In the genomic region with DNA sequence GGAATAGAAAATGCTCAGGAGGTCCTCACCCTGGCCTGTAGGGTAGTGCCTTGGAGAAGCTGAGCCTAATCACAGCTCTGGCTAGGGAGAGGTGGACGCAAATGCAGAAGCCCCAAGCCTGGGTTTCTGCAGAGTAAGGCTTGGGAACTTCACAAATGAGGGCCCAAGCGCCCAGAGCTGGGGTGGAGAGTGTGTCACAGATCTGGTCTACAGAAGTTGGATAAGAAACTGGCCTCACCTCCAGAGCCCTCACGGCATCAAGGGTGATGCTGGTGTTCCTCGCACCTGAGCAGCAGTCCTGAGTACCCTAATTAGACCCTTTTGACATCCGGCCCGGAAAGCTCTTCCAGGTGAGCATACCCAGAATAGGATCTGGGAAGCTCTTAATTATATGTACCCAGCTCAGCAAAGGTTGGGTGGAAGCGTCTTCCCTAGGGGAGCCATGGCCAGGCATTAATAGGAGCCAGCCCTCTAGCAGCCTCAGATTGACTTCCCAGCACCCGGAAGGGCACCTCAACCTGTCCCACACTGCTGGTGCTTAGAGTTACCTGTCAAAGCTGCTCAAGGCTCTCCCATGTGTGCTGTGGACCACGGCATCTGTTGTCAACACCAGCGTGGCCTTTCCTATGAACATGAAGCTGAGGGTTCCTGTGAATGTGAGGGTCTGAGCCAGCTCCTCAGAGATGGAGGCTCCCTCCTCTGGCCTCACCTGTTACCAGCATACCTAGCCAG, we compare ENCODE assay signal across 21 cellular contexts. TPM values are rescaled to one million over a fixed set of nuclear protein-coding genes. Genes with fewer than 3 reads are reported as not detected.
A peak's percentile ranks its signal among the peaks of the same experiment; 100 is the strongest.
DNase-seq lines count a peak whose midpoint lies in the region; ATAC-seq and TF ChIP-seq lines count a peak whose summit lies in the region.
"Had no signal": no experiment of that assay in that cellular context is flagged by ENCODE, and none has a peak within 500 bp of the region (broad histone marks: within the 10 kb centered on the region; RNA-seq: fewer than 3 reads in every experiment).

No MANE protein-coding gene starts in this region.

- peaks cover 57% of the 10 kb centered on the region for H3K36me3 ChIP-seq in right atrium auricular region
- H3K36me3 ChIP-seq in RWPE2 (ENCODE audit: low read depth): peaks cover 36% of the 10 kb centered on the region

- DNase-seq in Right ventricle myocardium inferior (ENCODE audit: missing footprints): no peak
- no peak for DNase-seq in right atrium auricular region (ENCODE audit: low spot score)
- DNase-seq in RWPE2 (ENCODE audit: low spot score): no peak
- no peak for DNase-seq in left colon
- DNase-seq in stimulated activated naive B cell treated with anti-CD40 and anti-IgM and Interleukin-4, amounts not matched to agents 10 μg/mL and 1 μg/mL and 100 μg/mL, for 72 hours: no peak
- DNase-seq in cerebellar nuclear complex (lab: John Stamatoyannopoulos, UW): no peak
- DNase-seq in activated CD4-positive, alpha-beta T cell treated with anti-CD3 and anti-CD28 coated beads, Interleukin-2, amount 10 ng/mL, durations not matched to agents 24 days and 14 days: no peak
- DNase-seq: activated CD8-positive, alpha-beta memory T cell treated with anti-CD3 and anti-CD28 coated beads for 24 hours; CD4-positive, CD25-positive, alpha-beta regulatory T cell; DMS153; GF-D8; HFFc6; NCI-H1092; NCI-H2081; NCI-H510A; stimulated activated CD4-positive, alpha-beta T cell treated with anti-CD3 and anti-CD28 coated beads, Interleukin-12 subunit alpha, Interleukin-12 subunit beta, amount 100 ng/mL, for 4 hours; stimulated activated CD8-positive, alpha-beta memory T cell treated with anti-CD3 and anti-CD28 coated beads, Interleukin-4, amount 100 ng/mL, for 48 hours had no signal

- H3K4me3 Mint-ChIP-seq in stimulated activated naive B cell treated with anti-CD40 and anti-IgM and Interleukin-4, amounts not matched to agents 10 μg/mL and 1 μg/mL and 100 μg/mL, for 72 hours: no peak overlapping the region
- no peak overlapping the region for H3K4me3 Mint-ChIP-seq in activated CD4-positive, alpha-beta T cell treated with anti-CD3 and anti-CD28 coated beads, Interleukin-2, amount 10 ng/mL, durations not matched to agents 24 days and 14 days
- H3K4me3 Mint-ChIP-seq: HFFc6, nephron had no signal

- H3K4me3 ChIP-seq in right atrium auricular region: no peak overlapping the region
- no peak overlapping the region for H3K4me3 ChIP-seq in RWPE2 (ENCODE audit: severe bottlenecking)
- H3K4me3 ChIP-seq: hepatocyte, SJSA1 had no signal

- H3K4me1 ChIP-seq in right atrium auricular region: peaks cover 0 to 23% of the 10 kb centered on the region in 2 donors
- H3K4me1 ChIP-seq in RWPE2 (ENCODE audit: insufficient read depth, poor library complexity, severe bottlenecking): peaks cover 14% of the 10 kb centered on the region
- H3K4me1 ChIP-seq: SJSA1 had no signal

- peak; percentile 4 for ATAC-seq in Right ventricle myocardium inferior
- peak; percentile 4; the same call in 1 of the 3 replicates for ATAC-seq in RWPE2 (ENCODE audit: low read depth)
- peak; percentile 15 for ATAC-seq in left colon
- ATAC-seq in stimulated activated naive B cell treated with anti-CD40 and anti-IgM and Interleukin-4, amounts not matched to agents 10 μg/mL and 1 μg/mL and 100 μg/mL, for 72 hours (replicated peaks): peak; percentile 4 to 20
- ATAC-seq in GM21515 (IDR thresholded peaks at IDR 0.05; ENCODE audit: unreplicated experiment): no peak

- TF ChIP-seq CTCF in right atrium auricular region (IDR thresholded peaks at IDR 0.05) (no peak), RWPE2 (IDR thresholded peaks at IDR 0.05; ENCODE audit: poor library complexity, severe bottlenecking) (no peak)

- H3K27me3 ChIP-seq in right atrium auricular region: no peaks in the 10 kb centered on the region
- no peaks in the 10 kb centered on the region for H3K27me3 ChIP-seq in RWPE2 (ENCODE audit: insufficient read depth, poor library complexity, severe bottlenecking)
- H3K27me3 ChIP-seq: hepatocyte, SJSA1 had no signal

- H3K9me3 ChIP-seq in right atrium auricular region: no peaks in the 10 kb centered on the region
- H3K9me3 ChIP-seq in RWPE2 (ENCODE audit: severe bottlenecking): no peaks in the 10 kb centered on the region
- H3K9me3 ChIP-seq: SJSA1 had no signal

- H3K36me3 Mint-ChIP-seq in stimulated activated naive B cell treated with anti-CD40 and anti-IgM and Interleukin-4, amounts not matched to agents 10 μg/mL and 1 μg/mL and 100 μg/mL, for 72 hours: peaks cover 29 to 44% of the 10 kb centered on the region in 2 donors
- peaks cover 38% of the 10 kb centered on the region for H3K36me3 Mint-ChIP-seq in activated CD4-positive, alpha-beta T cell treated with anti-CD3 and anti-CD28 coated beads, Interleukin-2, amount 10 ng/mL, durations not matched to agents 24 days and 14 days (ENCODE audit: low read depth)

- H3K4me1 Mint-ChIP-seq in stimulated activated naive B cell treated with anti-CD40 and anti-IgM and Interleukin-4, amounts not matched to agents 10 μg/mL and 1 μg/mL and 100 μg/mL, for 72 hours: peaks cover 12 to 16% of the 10 kb centered on the region in 2 donors
- no peaks in the 10 kb centered on the region for H3K4me1 Mint-ChIP-seq in activated CD4-positive, alpha-beta T cell treated with anti-CD3 and anti-CD28 coated beads, Interleukin-2, amount 10 ng/mL, durations not matched to agents 24 days and 14 days

- no peaks in the 10 kb centered on the region for H3K27me3 Mint-ChIP-seq in stimulated activated naive B cell treated with anti-CD40 and anti-IgM and Interleukin-4, amounts not matched to agents 10 μg/mL and 1 μg/mL and 100 μg/mL, for 72 hours
- H3K27me3 Mint-ChIP-seq in activated CD4-positive, alpha-beta T cell treated with anti-CD3 and anti-CD28 coated beads, Interleukin-2, amount 10 ng/mL, durations not matched to agents 24 days and 14 days: no peaks in the 10 kb centered on the region
- H3K27me3 Mint-ChIP-seq: CD4-positive, CD25-positive, alpha-beta regulatory T cell had no signal

- intact Hi-C loops in Right ventricle myocardium inferior (cut with DNase I): loop anchor here (1.0 to 5.0 kb wide), 3 partner anchors 69 to 152 kb away; no protein-coding TSS in a partner anchor
- intact Hi-C loops in left colon (cut with DNase I, micrococcal nuclease): no loop called here
- intact Hi-C loops in activated CD4-positive, alpha-beta T cell treated with anti-CD3 and anti-CD28 coated beads, Interleukin-2, amount 10 ng/mL, durations not matched to agents 24 days and 14 days (cut with micrococcal nuclease): loop anchor here (1.0 kb wide), 3 partner anchors 69 to 153 kb away; no protein-coding TSS in a partner anchor

- H3K9me3 Mint-ChIP-seq in stimulated activated naive B cell treated with anti-CD40 and anti-IgM and Interleukin-4, amounts not matched to agents 10 μg/mL and 1 μg/mL and 100 μg/mL, for 72 hours: no peaks in the 10 kb centered on the region
- H3K9me3 Mint-ChIP-seq in activated CD4-positive, alpha-beta T cell treated with anti-CD3 and anti-CD28 coated beads, Interleukin-2, amount 10 ng/mL, durations not matched to agents 24 days and 14 days: no peaks in the 10 kb centered on the region
- H3K9me3 Mint-ChIP-seq: CD4-positive, CD25-positive, alpha-beta regulatory T cell; HFFc6; nephron had no signal

- no peak overlapping the region for H3K27ac ChIP-seq in right atrium auricular region
- no peak overlapping the region for H3K27ac ChIP-seq in RWPE2 (ENCODE audit: poor library complexity, severe bottlenecking)
- H3K27ac ChIP-seq: hepatocyte, SJSA1 had no signal

- H3K27ac Mint-ChIP-seq in stimulated activated naive B cell treated with anti-CD40 and anti-IgM and Interleukin-4, amounts not matched to agents 10 μg/mL and 1 μg/mL and 100 μg/mL, for 72 hours: no peak overlapping the region
- H3K27ac Mint-ChIP-seq in activated CD4-positive, alpha-beta T cell treated with anti-CD3 and anti-CD28 coated beads, Interleukin-2, amount 10 ng/mL, durations not matched to agents 24 days and 14 days: no peak overlapping the region
- H3K27ac Mint-ChIP-seq: CD4-positive, CD25-positive, alpha-beta regulatory T cell had no signal

RNA-seq across cellular contexts. Expression of a gene that starts 31.8 kb away (rescaled TPM):
- 66.5 TPM for total RNA-seq in Right ventricle myocardium inferior
- total RNA-seq in right atrium auricular region: 10 to 100 TPM; 58.7 to 75.8 TPM
- 100 to 1,000 TPM; 124 to 135 TPM for total RNA-seq in left colon
- total RNA-seq in activated CD4-positive, alpha-beta T cell treated with anti-CD3 and anti-CD28 coated beads, Interleukin-2, amount 10 ng/mL, durations not matched to agents 24 days and 14 days: 154 and 161 TPM in 2 replicates

RNA-seq across cellular contexts. Expression of a gene that starts 34.6 kb away (rescaled TPM):
- total RNA-seq in Right ventricle myocardium inferior (12.3 TPM), right atrium auricular region (10 to 100 TPM in 1 of 2 donors, 1 to 10 TPM in 1; 6.3 to 18.7 TPM), left colon (10 to 100 TPM; 11.5 to 12.1 TPM)
- total RNA-seq in activated CD4-positive, alpha-beta T cell treated with anti-CD3 and anti-CD28 coated beads, Interleukin-2, amount 10 ng/mL, durations not matched to agents 24 days and 14 days: 0.14 and 0.31 TPM in 2 replicates

Comparison
In these comparisons a context has a peak if more than half of its experiments do, and no peak if none do; other contexts are left out.
1. intact Hi-C loops: an anchor here in Right ventricle myocardium inferior (1.0 to 5.0 kb wide) and activated CD4-positive, alpha-beta T cell treated with anti-CD3 and anti-CD28 coated beads, Interleukin-2, amount 10 ng/mL, durations not matched to agents 24 days and 14 days (1.0 kb wide); none called in left colon.